1 cellular context compared by ENCODE assay signal in genomic region chr3:187745201-187746058, GRCh38.
A peak's percentile ranks its signal among the peaks of the same experiment; 100 is the strongest.
TF ChIP-seq lines count a peak whose summit lies in the region.

Gene BCL6 (minus strand): TSS chr3:187745468. CDS start chr3:187733693, 11,775 bp downstream.

TF ChIP-seq in GM23338, 12 proteins besides CTCF, POLR2A, EP300 and RAD21 (continued from another document):
- TF ChIP-seq, protein P1, sequence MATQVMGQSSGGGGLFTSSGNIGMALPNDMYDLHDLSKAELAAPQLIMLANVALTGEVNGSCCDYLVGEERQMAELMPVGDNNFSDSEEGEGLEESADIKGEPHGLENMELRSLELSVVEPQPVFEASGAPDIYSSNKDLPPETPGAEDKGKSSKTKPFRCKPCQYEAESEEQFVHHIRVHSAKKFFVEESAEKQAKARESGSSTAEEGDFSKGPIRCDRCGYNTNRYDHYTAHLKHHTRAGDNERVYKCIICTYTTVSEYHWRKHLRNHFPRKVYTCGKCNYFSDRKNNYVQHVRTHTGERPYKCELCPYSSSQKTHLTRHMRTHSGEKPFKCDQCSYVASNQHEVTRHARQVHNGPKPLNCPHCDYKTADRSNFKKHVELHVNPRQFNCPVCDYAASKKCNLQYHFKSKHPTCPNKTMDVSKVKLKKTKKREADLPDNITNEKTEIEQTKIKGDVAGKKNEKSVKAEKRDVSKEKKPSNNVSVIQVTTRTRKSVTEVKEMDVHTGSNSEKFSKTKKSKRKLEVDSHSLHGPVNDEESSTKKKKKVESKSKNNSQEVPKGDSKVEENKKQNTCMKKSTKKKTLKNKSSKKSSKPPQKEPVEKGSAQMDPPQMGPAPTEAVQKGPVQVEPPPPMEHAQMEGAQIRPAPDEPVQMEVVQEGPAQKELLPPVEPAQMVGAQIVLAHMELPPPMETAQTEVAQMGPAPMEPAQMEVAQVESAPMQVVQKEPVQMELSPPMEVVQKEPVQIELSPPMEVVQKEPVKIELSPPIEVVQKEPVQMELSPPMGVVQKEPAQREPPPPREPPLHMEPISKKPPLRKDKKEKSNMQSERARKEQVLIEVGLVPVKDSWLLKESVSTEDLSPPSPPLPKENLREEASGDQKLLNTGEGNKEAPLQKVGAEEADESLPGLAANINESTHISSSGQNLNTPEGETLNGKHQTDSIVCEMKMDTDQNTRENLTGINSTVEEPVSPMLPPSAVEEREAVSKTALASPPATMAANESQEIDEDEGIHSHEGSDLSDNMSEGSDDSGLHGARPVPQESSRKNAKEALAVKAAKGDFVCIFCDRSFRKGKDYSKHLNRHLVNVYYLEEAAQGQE (IDR thresholded peaks at IDR 0.05; ENCODE audit: unreplicated experiment): no peak
- TF ChIP-seq EZH2phosphoT487 (IDR thresholded peaks at IDR 0.05; ENCODE audit: unreplicated experiment) (no peak), POLR2AphosphoS5 (IDR thresholded peaks at IDR 0.05; ENCODE audit: low read depth) (peak; percentile 74), ZNF331 (CRISPR knock-in tag; IDR thresholded peaks at IDR 0.05; ENCODE audit: low read depth) (no peak), ZNF114 (CRISPR knock-in tag; IDR thresholded peaks at IDR 0.05) (no peak), EZH2 (IDR thresholded peaks at IDR 0.05; ENCODE audit: low read depth, unreplicated experiment) (no peak), NANOG (IDR thresholded peaks at IDR 0.05; ENCODE audit: borderline replicate concordance) (no peak)
- TF ChIP-seq, protein P2, sequence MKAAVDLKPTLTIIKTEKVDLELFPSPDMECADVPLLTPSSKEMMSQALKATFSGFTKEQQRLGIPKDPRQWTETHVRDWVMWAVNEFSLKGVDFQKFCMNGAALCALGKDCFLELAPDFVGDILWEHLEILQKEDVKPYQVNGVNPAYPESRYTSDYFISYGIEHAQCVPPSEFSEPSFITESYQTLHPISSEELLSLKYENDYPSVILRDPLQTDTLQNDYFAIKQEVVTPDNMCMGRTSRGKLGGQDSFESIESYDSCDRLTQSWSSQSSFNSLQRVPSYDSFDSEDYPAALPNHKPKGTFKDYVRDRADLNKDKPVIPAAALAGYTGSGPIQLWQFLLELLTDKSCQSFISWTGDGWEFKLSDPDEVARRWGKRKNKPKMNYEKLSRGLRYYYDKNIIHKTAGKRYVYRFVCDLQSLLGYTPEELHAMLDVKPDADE (IDR thresholded peaks at IDR 0.05): no peak; the same call in 1 of the 2 replicates
TF ChIP-seq in GM23338: peak in this region for 2.
